2 cellular contexts compared by ENCODE assay signal in genomic region chr7:121048195-121048594, GRCh38.
TF ChIP-seq lines count a peak whose summit lies in the region.

No MANE protein-coding gene starts in this region.

TF ChIP-seq in GM23338, 12 proteins besides CTCF, POLR2A, EP300 and RAD21:
- no peak for TF ChIP-seq ETS1 (IDR thresholded peaks at IDR 0.05)
- TF ChIP-seq NANOG (IDR thresholded peaks at IDR 0.05; ENCODE audit: borderline replicate concordance): no peak
- no peak for TF ChIP-seq STAT1 (IDR thresholded peaks at IDR 0.05; ENCODE audit: unreplicated experiment)
- TF ChIP-seq POLR2AphosphoS5 (IDR thresholded peaks at IDR 0.05; ENCODE audit: low read depth): no peak
- TF ChIP-seq ZNF114 (CRISPR knock-in tag; IDR thresholded peaks at IDR 0.05): no peak
- no peak for TF ChIP-seq REST (IDR thresholded peaks at IDR 0.05; ENCODE audit: unreplicated experiment)
- no peak for TF ChIP-seq EZH2 (IDR thresholded peaks at IDR 0.05; ENCODE audit: low read depth, unreplicated experiment)
- no peak for TF ChIP-seq ZNF462 (CRISPR knock-in tag; IDR thresholded peaks at IDR 0.05)
- no peak for TF ChIP-seq ZNF331 (CRISPR knock-in tag; IDR thresholded peaks at IDR 0.05; ENCODE audit: low read depth)
- no peak for TF ChIP-seq CREB1 (CRISPR knock-in tag; IDR thresholded peaks at IDR 0.05; ENCODE audit: low read depth)
- no peak for TF ChIP-seq EZH2phosphoT487 (IDR thresholded peaks at IDR 0.05; ENCODE audit: unreplicated experiment)
- no peak for TF ChIP-seq JUNB (IDR thresholded peaks at IDR 0.05; ENCODE audit: unreplicated experiment)

TF ChIP-seq in K562, 482 proteins besides CTCF, POLR2A, EP300 and RAD21 (continued from another document and continues in another):
- no peak for TF ChIP-seq DLX4 (CRISPR knock-in tag; IDR thresholded peaks at IDR 0.05)
- TF ChIP-seq YY1 (IDR thresholded peaks at IDR 0.05; ENCODE audit: borderline replicate concordance in 1 of 3, control insufficient read depth in 1 of 3, extremely low read depth in 1 of 3, insufficient read depth in 3 of 3, insufficient read length in 1 of 3, insufficient replicate concordance in 2 of 3, low read depth in 1 of 3, low read length in 2 of 3): no peak
- TF ChIP-seq ZBED1 (IDR thresholded peaks at IDR 0.05): no peak
- no peak for TF ChIP-seq NCOA4 (IDR thresholded peaks at IDR 0.05; ENCODE audit: partially characterized antibody)
- TF ChIP-seq LARP7 (IDR thresholded peaks at IDR 0.05): peak; percentile 51; the same call in 1 of the 2 replicates
- no peak for TF ChIP-seq SPI1 (IDR thresholded peaks at IDR 0.05; ENCODE audit: borderline replicate concordance, low read depth, low read length)
- no peak for TF ChIP-seq BRD9 (IDR thresholded peaks at IDR 0.05; ENCODE audit: low read depth, partially characterized antibody)
- no peak for TF ChIP-seq ZNF695 (CRISPR knock-in tag; IDR thresholded peaks at IDR 0.05)
- TF ChIP-seq RBFOX2 (IDR thresholded peaks at IDR 0.05; ENCODE audit: low read depth, low read length): no peak
- no peak for TF ChIP-seq TCF7 (IDR thresholded peaks at IDR 0.05; ENCODE audit: borderline replicate concordance)
- TF ChIP-seq TRIM25 (IDR thresholded peaks at IDR 0.05; ENCODE audit: borderline replicate concordance): no peak
- no peak for TF ChIP-seq ZNF699 (CRISPR knock-in tag; IDR thresholded peaks at IDR 0.05; ENCODE audit: insufficient replicate concordance)
- TF ChIP-seq ZNF586 (CRISPR knock-in tag; conservative IDR thresholded peaks at IDR 0.05): no peak
- TF ChIP-seq TSHZ1 (CRISPR knock-in tag; IDR thresholded peaks at IDR 0.05): no peak
- TF ChIP-seq ZNF79 (CRISPR knock-in tag; IDR thresholded peaks at IDR 0.05; ENCODE audit: low read depth): no peak
- no peak for TF ChIP-seq NFIX (CRISPR knock-in tag; IDR thresholded peaks at IDR 0.05; ENCODE audit: low read depth)
- TF ChIP-seq HDAC1 (IDR thresholded peaks at IDR 0.05): 0 out of 4 replicates have a peak, but pooled peaks of 1 of the 2 experiments have one; percentile 39
- TF ChIP-seq PPARD (CRISPR knock-in tag; IDR thresholded peaks at IDR 0.05): no peak
- no peak for TF ChIP-seq CREM (IDR thresholded peaks at IDR 0.05; ENCODE audit: low read depth)
- TF ChIP-seq ARID2 (IDR thresholded peaks at IDR 0.05): no peak
- no peak for TF ChIP-seq ZNF644 (tag; IDR thresholded peaks at IDR 0.05; ENCODE audit: low read depth)
- TF ChIP-seq ZBTB49 (CRISPR knock-in tag; IDR thresholded peaks at IDR 0.05; ENCODE audit: borderline replicate concordance): no peak
- TF ChIP-seq HINFP (tag; conservative IDR thresholded peaks at IDR 0.05; ENCODE audit: low read depth): 0 out of 2 replicates have a peak, but pooled peaks have one; percentile 5
- no peak for TF ChIP-seq ATF4 (CRISPR knock-in tag; IDR thresholded peaks at IDR 0.05)
- TF ChIP-seq ARID1B (IDR thresholded peaks at IDR 0.05): no peak
- no peak for TF ChIP-seq HMBOX1 (IDR thresholded peaks at IDR 0.05)
- no peak for TF ChIP-seq MIER1 (IDR thresholded peaks at IDR 0.05; ENCODE audit: low read depth)
- TF ChIP-seq ERF (CRISPR knock-in tag; IDR thresholded peaks at IDR 0.05): no peak
- no peak for TF ChIP-seq PCBP1 (IDR thresholded peaks at IDR 0.05; ENCODE audit: low read depth, low read length, poor library complexity, severe bottlenecking)
- TF ChIP-seq ZKSCAN1 (IDR thresholded peaks at IDR 0.05; ENCODE audit: low read depth, low read length): no peak
- TF ChIP-seq NCOA6 (IDR thresholded peaks at IDR 0.05): no peak
- no peak for TF ChIP-seq ETS2 (tag; IDR thresholded peaks at IDR 0.05; ENCODE audit: borderline replicate concordance, poor library complexity, severe bottlenecking)
- no peak for TF ChIP-seq ELF1 (tag; IDR thresholded peaks at IDR 0.05)
- 0 out of 2 replicates have a peak, but pooled peaks have one; percentile 15 for TF ChIP-seq SMARCA4 (IDR thresholded peaks at IDR 0.05)
- TF ChIP-seq ZNF592 (IDR thresholded peaks at IDR 0.05): 0 out of 2 replicates have a peak, but pooled peaks have one; percentile 6
- TF ChIP-seq ZNF668 (CRISPR knock-in tag; IDR thresholded peaks at IDR 0.05): 0 out of 2 replicates have a peak, but pooled peaks have one; percentile 51
- peak; percentile 22; the same call in 1 of the 2 replicates for TF ChIP-seq NKRF (IDR thresholded peaks at IDR 0.05; ENCODE audit: borderline replicate concordance)
- TF ChIP-seq SNRNP70 (optimal IDR thresholded peaks at IDR 0.05; ENCODE audit: low read depth, low read length): no peak
- no peak for TF ChIP-seq ZZZ3 (IDR thresholded peaks at IDR 0.05)
